8 cellular contexts compared by ENCODE assay signal in the genomic region with DNA sequence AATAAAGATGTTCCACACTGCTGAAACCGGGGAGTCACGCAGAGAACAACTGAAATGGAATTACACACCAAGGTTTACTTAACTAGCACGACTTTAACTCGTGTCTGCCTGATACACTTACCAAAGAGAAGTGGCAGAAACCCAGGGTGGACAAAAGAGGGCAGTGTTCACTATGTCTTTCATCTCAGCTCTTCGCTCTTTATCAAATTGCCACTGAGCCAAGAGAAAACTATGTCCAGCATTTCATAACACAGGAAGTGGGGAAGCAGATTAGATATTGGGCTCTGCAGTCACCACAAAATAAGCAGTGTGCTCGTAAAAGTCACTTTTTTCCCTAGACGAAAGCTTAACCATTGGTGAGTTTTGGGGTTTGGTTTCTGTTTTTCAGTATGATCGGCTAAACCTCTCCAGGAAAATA.
DNase-seq lines count a peak whose midpoint lies in the region; ATAC-seq and TF ChIP-seq lines count a peak whose summit lies in the region.

No MANE protein-coding gene starts in this region.

- no peak overlapping the region for H4K12ac ChIP-seq in trophoblast cell (ENCODE audit: low read depth, low read length)

- H3K27ac Mint-ChIP-seq in activated CD8-positive, alpha-beta T cell treated with anti-CD3 and anti-CD28 coated beads for 36 hours = no peak overlapping the region
- H3K27ac Mint-ChIP-seq in glutamatergic neuron (ENCODE audit: unreplicated experiment) = no peak overlapping the region

- in situ Hi-C loops in GM23248 (cut with MboI) = loop anchor here (5.0 to 25.0 kb wide), 4 partner anchors 201 to 896 kb away; a partner anchor contains a TSS

- peak overlapping the region; percentile 66 for H3K27ac ChIP-seq in GM23248
- no peak overlapping the region for H3K27ac ChIP-seq in trophoblast cell (ENCODE audit: low read depth, low read length)

- H3K14ac ChIP-seq in trophoblast cell (ENCODE audit: low read length) = no peak overlapping the region

- DNase-seq in D341Med (ENCODE audit: low spot score) (peak; percentile 53), GM23248 (peak; percentile 89), NCI-H2196 treated with DMSO at 0.1 percent for 48 hours (lab: John Stamatoyannopoulos, UW; ENCODE audit: unreplicated experiment) (peak; percentile 6), glutamatergic neuron (no peak), trophoblast cell (peak; percentile 51 to 85)
- peak; percentile 28 for DNase-seq in activated CD8-positive, alpha-beta T cell treated with anti-CD3 and anti-CD28 coated beads for 36 hours

- ATAC-seq in activated CD8-positive, alpha-beta T cell treated with anti-CD3 and anti-CD28 coated beads for 36 hours = peak; percentile 66
- no peak for ATAC-seq in HG02623 (IDR thresholded peaks at IDR 0.05; ENCODE audit: unreplicated experiment)
- no peak for ATAC-seq in HG03469 (IDR thresholded peaks at IDR 0.05; ENCODE audit: unreplicated experiment)

- H3K4me3 Mint-ChIP-seq in activated CD8-positive, alpha-beta T cell treated with anti-CD3 and anti-CD28 coated beads for 36 hours = no peak overlapping the region
- H3K4me3 Mint-ChIP-seq in glutamatergic neuron (ENCODE audit: unreplicated experiment) = no peak overlapping the region

- no peak overlapping the region for H2AK5ac ChIP-seq in trophoblast cell (ENCODE audit: low read length)

- H3K27me3 ChIP-seq in GM23248 (replicated peaks; ENCODE audit: insufficient read depth) (no peaks in the 10 kb centered on the region), trophoblast cell (ENCODE audit: insufficient read depth, low read length) (no peaks in the 10 kb centered on the region)

- no peaks in the 10 kb centered on the region for H3K9me2 ChIP-seq in GM23248 (ENCODE audit: insufficient read depth)

- H3K79me2 ChIP-seq in GM23248 (ENCODE audit: insufficient read depth) (no peaks in the 10 kb centered on the region), trophoblast cell (ENCODE audit: control insufficient read depth, insufficient read depth, low read length, poor library complexity) (no peaks in the 10 kb centered on the region)

- intact Hi-C loops in activated CD8-positive, alpha-beta T cell treated with anti-CD3 and anti-CD28 coated beads for 36 hours (cut with micrococcal nuclease) = loop anchor here (5.0 kb wide), 1 partner anchor 319 kb away; a partner anchor contains a TSS

- peak overlapping the region; percentile 74 for H2AFZ ChIP-seq in GM23248
- H2AFZ ChIP-seq in trophoblast cell (ENCODE audit: insufficient read depth, low read length, poor library complexity) = no peak overlapping the region

- no peaks in the 10 kb centered on the region for H4K20me1 ChIP-seq in GM23248 (ENCODE audit: insufficient read depth)

- H4K8ac ChIP-seq in trophoblast cell (ENCODE audit: low read depth, low read length) = no peak overlapping the region

- peaks cover 49% of the 10 kb centered on the region for H3F3A ChIP-seq in GM23248 (ENCODE audit: insufficient read depth)

- H3K9me3 ChIP-seq in GM23248 (ENCODE audit: low read depth) (no peaks in the 10 kb centered on the region), trophoblast cell (ENCODE audit: insufficient read depth, low read depth, low read length) (no peaks in the 10 kb centered on the region)

- no peak overlapping the region for H3K23ac ChIP-seq in trophoblast cell (ENCODE audit: low read length)

- H4K91ac ChIP-seq in trophoblast cell (ENCODE audit: low read depth, low read length) = no peak overlapping the region

- 0 to 4% methylated on average over 8 of the region's 8 CpGs for WGBS in GM23248 (ENCODE audit: low coverage in 1 of 2, low lambda C conversion rate in 2 of 2, missing lambda C conversion rate in 2 of 2), 2 experiments
- WGBS in trophoblast cell (ENCODE audit: extremely low coverage, insufficient coverage, insufficient read length) = no CpG with 5 or more reads among the region's 8 CpGs

- H3K9ac ChIP-seq in GM23248 (peak overlapping the region; percentile 58), trophoblast cell (ENCODE audit: low read length) (no peak overlapping the region)

- peak overlapping the region; percentile 18 for H2BK12ac ChIP-seq in trophoblast cell (ENCODE audit: low read length)

- peaks cover 44% of the 10 kb centered on the region for H3K27me3 Mint-ChIP-seq in activated CD8-positive, alpha-beta T cell treated with anti-CD3 and anti-CD28 coated beads for 36 hours
- no peaks in the 10 kb centered on the region for H3K27me3 Mint-ChIP-seq in glutamatergic neuron (ENCODE audit: unreplicated experiment)

- peaks cover 11% of the 10 kb centered on the region for H3K4me1 Mint-ChIP-seq in activated CD8-positive, alpha-beta T cell treated with anti-CD3 and anti-CD28 coated beads for 36 hours (ENCODE audit: low read depth)
- peaks cover 5% of the 10 kb centered on the region for H3K4me1 Mint-ChIP-seq in glutamatergic neuron (ENCODE audit: low read depth, unreplicated experiment)

- no peak overlapping the region for H3K18ac ChIP-seq in trophoblast cell (ENCODE audit: low read length)

- H3K36me3 ChIP-seq in GM23248 (ENCODE audit: low read depth) (no peaks in the 10 kb centered on the region), trophoblast cell (ENCODE audit: control insufficient read depth in 1 of 2, insufficient read depth in 2 of 2, low read length in 2 of 2) (no peaks in the 10 kb centered on the region)

- H3K9me3 Mint-ChIP-seq in activated CD8-positive, alpha-beta T cell treated with anti-CD3 and anti-CD28 coated beads for 36 hours = no peaks in the 10 kb centered on the region
- H3K9me3 Mint-ChIP-seq in glutamatergic neuron (ENCODE audit: unreplicated experiment) = peaks cover 2% of the 10 kb centered on the region

- POLR2A ChIA-PET in activated CD8-positive, alpha-beta T cell treated with anti-CD3 and anti-CD28 coated beads for 36 hours (lab: Charles Lee) = no interaction called here

- H3K4me3 ChIP-seq in GM23248 (peak overlapping the region; percentile 66), trophoblast cell (ENCODE audit: low read depth, low read length) (no peak overlapping the region)

- no peaks in the 10 kb centered on the region for H3K79me1 ChIP-seq in trophoblast cell (ENCODE audit: low read length)

- peak overlapping the region; percentile 11 for H2BK120ac ChIP-seq in trophoblast cell (ENCODE audit: insufficient read depth, low read length, poor library complexity)

- no peak overlapping the region for H2BK5ac ChIP-seq in trophoblast cell (ENCODE audit: low read depth, low read length, poor library complexity)

- no peaks in the 10 kb centered on the region for H3K36me3 Mint-ChIP-seq in activated CD8-positive, alpha-beta T cell treated with anti-CD3 and anti-CD28 coated beads for 36 hours (ENCODE audit: low read depth)
- H3K36me3 Mint-ChIP-seq in glutamatergic neuron (ENCODE audit: unreplicated experiment) = no peaks in the 10 kb centered on the region

- CTCF ChIA-PET in activated CD8-positive, alpha-beta T cell treated with anti-CD3 and anti-CD28 coated beads for 36 hours (lab: Charles Lee) = interaction anchor here (0.7 to 11.0 kb wide), 13 partner anchors 12 to 324 kb away, joined by 3 to 114 read pairs (median 4); a partner anchor contains a TSS

- H3K4me1 ChIP-seq in GM23248 (ENCODE audit: insufficient read depth) (peaks cover 49% of the 10 kb centered on the region), trophoblast cell (ENCODE audit: control insufficient read depth in 1 of 2, insufficient read depth in 2 of 2, low read length in 2 of 2) (peaks cover 0 to 4% of the 10 kb centered on the region in 2 experiments)

- H3K4me2 ChIP-seq in GM23248 (ENCODE audit: unreplicated experiment) (peak overlapping the region; percentile 85), trophoblast cell (ENCODE audit: low read length) (no peak overlapping the region)

- no peak overlapping the region for H3K4ac ChIP-seq in trophoblast cell (ENCODE audit: low read depth, low read length)

- peak; percentile 53 for TF ChIP-seq CTCF in activated CD8-positive, alpha-beta T cell treated with anti-CD3 and anti-CD28 coated beads for 36 hours (IDR thresholded peaks at IDR 0.05)
- peak; percentile 11 for TF ChIP-seq CTCF in glutamatergic neuron (IDR thresholded peaks at IDR 0.05; ENCODE audit: partially characterized antibody, unreplicated experiment)
